Comparison of ENCODE assay signal across 9 cellular contexts in genomic region chr12:89451876-89452275, GRCh38.
A peak's percentile ranks its signal among the peaks of the same experiment; 100 is the strongest.
DNase-seq lines count a peak whose midpoint lies in the region; ATAC-seq, FAIRE-seq and TF ChIP-seq lines count a peak whose summit lies in the region.
"Had no signal": no experiment of that assay in that cellular context is flagged by ENCODE, and none has a peak within 500 bp of the region (broad histone marks: within the 10 kb centered on the region; RNA-seq: fewer than 3 reads in every experiment).

No MANE protein-coding gene starts in this region.

- in situ Hi-C loops in SK-MEL-5 (cut with HindIII; ENCODE audit: low pct_unique_long_range_greater_than_20kb, low sequenced_read_pairs), result loop anchor here (25.0 kb wide), 1 partner anchor 390 kb away; no protein-coding TSS in a partner anchor

- TF ChIP-seq POLR2A in GM12891 (IDR thresholded peaks at IDR 0.05; ENCODE audit: low read depth, low read length), result no peak

- no peak for TF ChIP-seq CTCF in omental fat pad (IDR thresholded peaks at IDR 0.05)

- peak; percentile 46 for DNase-seq in CD1c-positive myeloid dendritic cell (ENCODE audit: extremely low spot score)
- DNase-seq in SK-MEL-5 (ENCODE audit: low read depth, low spot score), result peak; percentile 82
- DNase-seq in glomerular endothelial cell (ENCODE audit: extremely low read depth, low read depth, low spot score), result peak; percentile 60
- DNase-seq in omental fat pad (ENCODE audit: low spot score), result no peak
- no peak for DNase-seq in GM12891 (ENCODE audit: insufficient read length, low spot score)
- no peak for DNase-seq in NOMO-1 treated with DMSO at 0.1 percent for 48 hours (lab: John Stamatoyannopoulos, UW; ENCODE audit: unreplicated experiment)
- no peak for DNase-seq in activated naive CD4-positive, alpha-beta T cell treated with Interleukin-2 at 50 U/mL for 16 hours
- DNase-seq: stimulated activated CD4-positive, alpha-beta T cell treated with anti-CD3 and anti-CD28 coated beads, Interleukin-2, amount 100 ng/mL, for 24 hours had no signal

- peak; percentile 40 for ATAC-seq in omental fat pad (ENCODE audit: low FRiP score)
- ATAC-seq in HG02884 (IDR thresholded peaks at IDR 0.05; ENCODE audit: unreplicated experiment), result no peak

- no peak for FAIRE-seq in GM12891 (lab: Jason Lieb, UNC)

TF ChIP-seq in GM12891, 5 proteins besides CTCF, POLR2A, EP300 and RAD21:
- no peak for TF ChIP-seq POLR2AphosphoS5 (IDR thresholded peaks at IDR 0.05; ENCODE audit: low read depth, low read length)
- TF ChIP-seq POU2F2 (IDR thresholded peaks at IDR 0.05; ENCODE audit: low read depth, low read length), result no peak
TF ChIP-seq in GM12891: peak in this region for 0.

Comparison
In these comparisons a context has a peak if more than half of its experiments do, and no peak if none do; other contexts are left out.
1. DNase-seq: peak in CD1c-positive myeloid dendritic cell (single experiment), SK-MEL-5 (single experiment) and glomerular endothelial cell (single experiment); none in omental fat pad (single experiment), GM12891 (single experiment), NOMO-1 treated with DMSO at 0.1 percent for 48 hours (single experiment) and activated naive CD4-positive, alpha-beta T cell treated with Interleukin-2 at 50 U/mL for 16 hours (single experiment).